In genomic region chr6:45423111-45423900, GRCh38 we compare ENCODE assay signal across 8 cellular contexts. TPM values are rescaled to one million over a fixed set of nuclear protein-coding genes. Genes with fewer than 3 reads are reported as not detected.
A peak's percentile ranks its signal among the peaks of the same experiment; 100 is the strongest.
DNase-seq lines count a peak whose midpoint lies in the region; ATAC-seq, FAIRE-seq and TF ChIP-seq lines count a peak whose summit lies in the region.

No MANE protein-coding gene starts in this region.

- TF ChIP-seq RAD21 in K562 (CRISPR knock-in tag; conservative IDR thresholded peaks at IDR 0.05 in 1 of 2, IDR thresholded peaks at IDR 0.05 in 1 of 2) = no peak

- H3K36me3 Mint-ChIP-seq in CD4-positive, alpha-beta memory T cell = peaks cover 0 to 28% of the 10 kb centered on the region in 2 donors

- in situ Hi-C loops in K562 (cut with MboI) = no loop called here
- in situ Hi-C loops in KBM-7 (cut with MboI; ENCODE audit: low pct_unique_long_range_greater_than_20kb, low sequenced_read_pairs) = loop anchor here (25.0 kb wide), 1 partner anchor 761 kb away; no protein-coding TSS in a partner anchor

- peak overlapping the region; percentile 72 for H3K27ac ChIP-seq in CD4-positive, alpha-beta memory T cell (ENCODE audit: low read depth, low read length)
- no peak overlapping the region for H3K27ac ChIP-seq in K562 (ENCODE audit: extremely low read depth, low read depth, low read length)

- peak overlapping the region; percentile 96 to 99 (median 98) for H3K4me3 Mint-ChIP-seq in CD4-positive, alpha-beta memory T cell

- no TSS peak for BruUV-seq in K562 (replicated peaks; lab: Mats Ljungman, UMichigan)

- 89% methylated on average over 50 of the region's 72 CpGs for WGBS in K562 (ENCODE audit: insufficient coverage, low coverage, missing lambda C conversion rate)

- CTCF ChIA-PET in CD4-positive, alpha-beta memory T cell (lab: Charles Lee; ENCODE audit: partially characterized antibody) = interaction anchor here (0.6 to 4.0 kb wide), 4 partner anchors 85 to 291 kb away, joined by 3 to 50 read pairs (median 4); no protein-coding TSS in a partner anchor
- CTCF ChIA-PET in K562 (lab: Yijun Ruan, JAX; ENCODE audit: low intra/inter-chr PET ratio) = no interaction called here

- peaks cover 3 to 5% of the 10 kb centered on the region in 2 donors for H3K27me3 Mint-ChIP-seq in CD4-positive, alpha-beta memory T cell

- no peaks in the 10 kb centered on the region for H3K9me3 ChIP-seq in CD4-positive, alpha-beta memory T cell (ENCODE audit: control insufficient read depth in 1 of 2, low read length in 2 of 2)
- no peaks in the 10 kb centered on the region for H3K9me3 ChIP-seq in K562 (replicated peaks; ENCODE audit: control insufficient read depth, insufficient read depth, low read depth, low read length)

- POLR2A ChIA-PET in CD4-positive, alpha-beta memory T cell (lab: Charles Lee; ENCODE audit: partially characterized antibody) = interaction anchor here (0.8 to 4.1 kb wide), 14 partner anchors 8 to 291 kb away, joined by 3 to 50 read pairs (median 6); partner anchors contain the start of gene SUPT3H
- POLR2A ChIA-PET in K562 (lab: Yijun Ruan, JAX) = no interaction called here

- DNase-seq in CD4-positive, alpha-beta memory T cell = peak in 2 of 5 donors; percentile 13 to 21
- DNase-seq in NB4 (ENCODE audit: low read depth) (peak; percentile 88), K562 (ENCODE audit: extremely low read depth in 1 of 4, low spot score in 3 of 4) (no peak), iPS-NIHi7 (ENCODE audit: extremely low spot score) (peak; percentile 32), KBM-7 (no peak), middle frontal gyrus (ENCODE audit: extremely low spot score, low spot score) (no peak), globus pallidus (ENCODE audit: low spot score) (no peak)
- peak in 2 of 3 donors; percentile 24 to 40 for DNase-seq in stimulated activated CD4-positive, alpha-beta T cell treated with anti-CD3 and anti-CD28 coated beads, Interleukin-12 subunit alpha, Interleukin-12 subunit beta, amount 100 ng/mL, for 48 hours (ENCODE audit: low read depth in 2 of 3, low spot score in 1 of 3)

- TF ChIP-seq CTCF in NB4 (IDR thresholded peaks at IDR 0.05; ENCODE audit: low read depth, low read length) (no peak), K562 (IDR thresholded peaks at IDR 0.05 in 2 of 3, conservative IDR thresholded peaks at IDR 0.05 in 1 of 3; ENCODE audit: insufficient read depth in 2 of 3, low read depth in 1 of 3, low read length in 3 of 3) (no peak)

- peaks cover 45% of the 10 kb centered on the region for H3K4me1 ChIP-seq in CD4-positive, alpha-beta memory T cell (ENCODE audit: insufficient read depth, low read length)
- H3K4me1 ChIP-seq in K562 (replicated peaks in 1 of 2; ENCODE audit: control insufficient read depth in 2 of 2, insufficient read depth in 2 of 2, low read length in 2 of 2) = peaks cover 0 to 41% of the 10 kb centered on the region in 2 experiments; a peak in 4 of 5 replicates

- no peaks in the 10 kb centered on the region for H3K79me2 ChIP-seq in K562 (ENCODE audit: control insufficient read depth, insufficient read depth, low read length)

- no peak for TF ChIP-seq EP300 in K562 (IDR thresholded peaks at IDR 0.05; ENCODE audit: low read length)

- H3K4me1 Mint-ChIP-seq in CD4-positive, alpha-beta memory T cell = peaks cover 31 to 66% (median 42%) of the 10 kb centered on the region in 4 donors

- H3K27ac Mint-ChIP-seq in CD4-positive, alpha-beta memory T cell = peak overlapping the region; percentile 92 to 98 (median 96)

- no peaks in the 10 kb centered on the region for H3K27me3 ChIP-seq in CD4-positive, alpha-beta memory T cell (ENCODE audit: insufficient read depth, low read length)
- H3K27me3 ChIP-seq in K562 (ENCODE audit: control insufficient read depth in 2 of 2, insufficient read depth in 2 of 2, low read length in 2 of 2) = peaks cover 9 to 19% of the 10 kb centered on the region in 2 experiments; a peak in 4 of 5 replicates

- H3K4me2 ChIP-seq in K562 (ENCODE audit: insufficient read depth, low read length) = no peak overlapping the region

- TF ChIP-seq POLR2A in NB4 (IDR thresholded peaks at IDR 0.05; ENCODE audit: extremely low read depth, insufficient read length) = peak; percentile 16
- no peak for TF ChIP-seq POLR2A in K562 (conservative IDR thresholded peaks at IDR 0.05)

- peaks cover 0 to 1% (median 0%) of the 10 kb centered on the region in 8 donors for H3K9me3 Mint-ChIP-seq in CD4-positive, alpha-beta memory T cell

- no peaks in the 10 kb centered on the region for H3K36me3 ChIP-seq in CD4-positive, alpha-beta memory T cell (ENCODE audit: insufficient read depth, low read length)
- H3K36me3 ChIP-seq in K562 (ENCODE audit: control insufficient read depth, insufficient read depth, low read length) = no peaks in the 10 kb centered on the region

- H4K20me1 ChIP-seq in K562 (replicated peaks; ENCODE audit: control insufficient read depth, insufficient read depth, low read length) = no peaks in the 10 kb centered on the region

- intact Hi-C loops in CD4-positive, alpha-beta memory T cell (cut with micrococcal nuclease) = loop anchor here (2.0 to 5.0 kb wide), 4 partner anchors 13 to 589 kb away; no protein-coding TSS in a partner anchor
- intact Hi-C loops in K562 (cut with micrococcal nuclease) = loop anchor here (5.0 kb wide), 2 partner anchors 39 to 129 kb away; no protein-coding TSS in a partner anchor

- H3K9me1 ChIP-seq in K562 (ENCODE audit: control insufficient read depth, insufficient read depth, low read length) = no peaks in the 10 kb centered on the region

- no peak overlapping the region for H3K9ac ChIP-seq in K562 (ENCODE audit: insufficient read depth in 1 of 2, low read depth in 2 of 2, low read length in 2 of 2)

- peak overlapping the region; percentile 76 to 86 for H3K4me3 ChIP-seq in CD4-positive, alpha-beta memory T cell (ENCODE audit: low read length in 2 of 2)
- H3K4me3 ChIP-seq in NB4 (ENCODE audit: low read depth, low read length) (peak overlapping the region; percentile 80), K562 (peak overlapping the region; percentile 55)

- no peak overlapping the region for H2AFZ ChIP-seq in K562 (ENCODE audit: low read depth, low read length)

- no peak for FAIRE-seq in K562 (lab: Jason Lieb, UNC)

- no peak for ATAC-seq in K562

TF ChIP-seq in K562, 482 proteins besides CTCF, POLR2A, EP300 and RAD21 (continues in another document):
- TF ChIP-seq DPF2 (IDR thresholded peaks at IDR 0.05) = no peak
- peak; percentile 39 for TF ChIP-seq RBFOX2 (IDR thresholded peaks at IDR 0.05; ENCODE audit: low read depth, low read length)
- no peak for TF ChIP-seq ZNF165 (CRISPR knock-in tag; IDR thresholded peaks at IDR 0.05; ENCODE audit: borderline replicate concordance)
- TF ChIP-seq SRSF7 (optimal IDR thresholded peaks at IDR 0.05; ENCODE audit: low read depth, low read length) = peak; percentile 21
- TF ChIP-seq USF1 (CRISPR knock-in tag; IDR thresholded peaks at IDR 0.05) = no peak
- TF ChIP-seq TEAD2 (tag; IDR thresholded peaks at IDR 0.05) = no peak
- no peak for TF ChIP-seq ZFP36 (IDR thresholded peaks at IDR 0.05; ENCODE audit: low read depth, low read length, partially characterized antibody)
- no peak for TF ChIP-seq GATA2 (CRISPR knock-in tag; IDR thresholded peaks at IDR 0.05)
- TF ChIP-seq, protein P1, sequence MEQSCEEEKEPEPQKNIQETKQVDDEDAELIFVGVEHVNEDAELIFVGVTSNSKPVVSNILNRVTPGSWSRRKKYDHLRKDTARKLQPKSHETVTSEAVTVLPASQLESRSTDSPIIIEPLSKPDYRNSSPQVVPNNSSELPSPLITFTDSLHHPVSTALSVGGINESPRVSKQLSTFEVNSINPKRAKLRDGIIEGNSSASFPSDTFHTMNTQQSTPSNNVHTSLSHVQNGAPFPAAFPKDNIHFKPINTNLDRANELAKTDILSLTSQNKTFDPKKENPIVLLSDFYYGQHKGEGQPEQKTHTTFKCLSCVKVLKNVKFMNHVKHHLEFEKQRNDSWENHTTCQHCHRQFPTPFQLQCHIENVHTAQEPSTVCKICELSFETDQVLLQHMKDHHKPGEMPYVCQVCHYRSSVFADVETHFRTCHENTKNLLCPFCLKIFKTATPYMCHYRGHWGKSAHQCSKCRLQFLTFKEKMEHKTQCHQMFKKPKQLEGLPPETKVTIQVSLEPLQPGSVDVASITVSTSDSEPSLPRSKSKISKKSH (CRISPR knock-in tag; IDR thresholded peaks at IDR 0.05) = no peak

RNA-seq across cellular contexts. Expression of gene SUPT3H, which starts 45.6 kb away (rescaled TPM):
- 10 to 100 TPM; 11.8 to 12.6 TPM for total RNA-seq in CD4-positive, alpha-beta memory T cell
- polyA plus RNA-seq in CD4-positive, alpha-beta memory T cell = 10 to 100 TPM; 12.6 to 13.6 TPM
- 7.5 and 15.8 TPM in 2 replicates for total RNA-seq in K562 (2011; cell fraction: chromatin; rRNA removed; ENCODE audit: low replicate concordance)
- 4.9 and 6.2 TPM in 2 replicates for total RNA-seq in K562 (2011; cell fraction: nucleolus; rRNA removed)
- 10.3 and 16.6 TPM in 2 replicates for total RNA-seq in K562 (2011; cell fraction: nucleoplasm; rRNA removed)
- total RNA-seq in K562 (2014; rRNA removed) = 4.7 and 7.2 TPM in 2 replicates
- 9.4 and 10.1 TPM in 2 replicates for total RNA-seq in K562 (2014; rRNA removed; fragmentation: Illumina TruSeq; extraction: Trizol)
- 6.4 and 7.9 TPM in 2 replicates for total RNA-seq in K562 (2015; rRNA removed; fragmentation: Illumina TruSeq; extraction: Trizol)
- total RNA-seq in K562 (2021) = 11.3 and 11.9 TPM in 2 replicates
- 15.3 and 18.6 TPM in 2 replicates for polyA plus RNA-seq in K562 (2011; rRNA removed)
- 15.9 and 18.2 TPM in 2 replicates for polyA plus RNA-seq in K562 (2011; cell fraction: cytosol; rRNA removed)
- 11.7 and 13.1 TPM in 2 replicates for polyA plus RNA-seq in K562 (2011; cell fraction: nucleus; rRNA removed)
- polyA plus RNA-seq in K562 (2012) = 11.6 and 25.6 TPM in 2 replicates
- polyA plus RNA-seq in K562 (2014; fragmentation: Illumina TruSeq; extraction: Trizol) = 15.6 and 15.8 TPM in 2 replicates
- polyA plus RNA-seq in K562 (2014; fragmentation: Nextera tagmentation; extraction: Ambion mirVana) = 10 to 100 TPM; 13.2 to 16.3 TPM
- 8.1 and 14.7 TPM in 2 replicates for polyA plus RNA-seq in K562 (2014; rRNA removed)
- polyA minus RNA-seq in K562 (2011; rRNA and poly(A)+ RNA removed) = 16.3 and 17.8 TPM in 2 replicates
- 3.0 and 20.3 TPM in 2 replicates for polyA minus RNA-seq in K562 (2011; cell fraction: cytosol; rRNA and poly(A)+ RNA removed)
- polyA minus RNA-seq in K562 (2011; cell fraction: nucleus; rRNA and poly(A)+ RNA removed) = 10.2 and 14.4 TPM in 2 replicates

Comparison
In these comparisons a context has a peak if more than half of its experiments do, and no peak if none do; other contexts are left out.
1. DNase-seq: peak in NB4 (single experiment), iPS-NIHi7 (single experiment) and stimulated activated CD4-positive, alpha-beta T cell treated with anti-CD3 and anti-CD28 coated beads, Interleukin-12 subunit alpha, Interleukin-12 subunit beta, amount 100 ng/mL, for 48 hours (2 of 3); none in K562 (0 of 4), KBM-7 (single experiment), middle frontal gyrus (single experiment) and globus pallidus (single experiment).
2. Peak in every context shown above with its lines, with median percentiles within 50 percentile points of each other: H3K4me3 ChIP-seq.